Comparison of ENCODE assay signal across 16 cellular contexts in genomic region chr4:152356428-152357034, GRCh38.
DNase-seq lines count a peak whose midpoint lies in the region; ATAC-seq, FAIRE-seq and TF ChIP-seq lines count a peak whose summit lies in the region.
"Had no signal": no experiment of that assay in that cellular context is flagged by ENCODE, and none has a peak within 500 bp of the region (broad histone marks: within the 10 kb centered on the region; RNA-seq: fewer than 3 reads in every experiment).

No MANE protein-coding gene starts in this region.

- H4K20me1 ChIP-seq in hepatocyte (ENCODE audit: insufficient read depth, poor library complexity, severe bottlenecking), result no peaks in the 10 kb centered on the region

- POLR2A ChIA-PET in A549 (lab: Yijun Ruan, JAX), result no interaction called here
- POLR2A ChIA-PET in activated CD8-positive, alpha-beta T cell treated with anti-CD3 and anti-CD28 coated beads for 36 hours (lab: Charles Lee), result no interaction called here

- no peaks in the 10 kb centered on the region for H3K9me2 ChIP-seq in hepatocyte (replicated peaks; ENCODE audit: insufficient read depth)

- ATAC-seq in A549 (no peak), RWPE2 (ENCODE audit: low read depth) (no peak)
- no peak for ATAC-seq in activated CD8-positive, alpha-beta T cell treated with anti-CD3 and anti-CD28 coated beads for 36 hours
- ATAC-seq: esophagus mucosa, mucosa of descending colon had no signal

- H3K36me3 ChIP-seq in RWPE2 (ENCODE audit: low read depth) (no peaks in the 10 kb centered on the region), hepatocyte (replicated peaks; ENCODE audit: insufficient read depth, low read depth) (no peaks in the 10 kb centered on the region)
- H3K36me3 ChIP-seq: MG63 had no signal

- CTCF ChIA-PET in A549 (lab: Yijun Ruan, JAX), result interaction anchor here (0.6 to 1.3 kb wide), 2 partner anchors 9 to 53 kb away, joined by 3 read pairs; no protein-coding TSS in a partner anchor
- CTCF ChIA-PET in activated CD8-positive, alpha-beta T cell treated with anti-CD3 and anti-CD28 coated beads for 36 hours (lab: Charles Lee), result interaction anchor here (1.4 kb wide), 1 partner anchor 8 kb away, joined by 3 read pairs; no protein-coding TSS in a partner anchor

- H3K27ac ChIP-seq in A549 (no peak overlapping the region), RWPE2 (ENCODE audit: poor library complexity, severe bottlenecking) (peak overlapping the region; percentile 0), hepatocyte (no peak overlapping the region), substantia nigra (ENCODE audit: low read depth, low read length, poor library complexity, severe bottlenecking) (no peak overlapping the region)

- no peak for TF ChIP-seq POLR2A in A549 (IDR thresholded peaks at IDR 0.05; ENCODE audit: low read length)

- no peaks in the 10 kb centered on the region for H3K9me3 Mint-ChIP-seq in activated CD8-positive, alpha-beta T cell treated with anti-CD3 and anti-CD28 coated beads for 36 hours

- FAIRE-seq in A549 (lab: Jason Lieb, UNC), result no peak

- DNase-seq in A549 (ENCODE audit: low read depth in 1 of 2, low spot score in 1 of 2) (no peak), GM13976 (ENCODE audit: low spot score) (no peak), RWPE2 (ENCODE audit: low spot score) (no peak), hepatocyte (ENCODE audit: low spot score) (no peak), Ammon's horn (ENCODE audit: low spot score) (no peak), substantia nigra (lab: John Stamatoyannopoulos, UW) (no peak), NCI-H2227 (lab: John Stamatoyannopoulos, UW; ENCODE audit: unreplicated experiment) (no peak)
- no peak for DNase-seq in activated CD8-positive, alpha-beta T cell treated with anti-CD3 and anti-CD28 coated beads for 36 hours
- DNase-seq: activated CD4-positive, alpha-beta T cell treated with anti-CD3 and anti-CD28 coated beads, Interleukin-2, amount 50 U/mL, for 4 hours; cerebellar nuclear complex; GDM1; mucosa of descending colon; T-helper 1 cell had no signal

- in situ Hi-C loops in GM13976 (cut with MboI; ENCODE audit: low sequenced_read_pairs, unreplicated experiment), result no loop called here

- TF ChIP-seq EP300 in A549 (IDR thresholded peaks at IDR 0.05), result no peak

- H2AFZ ChIP-seq in hepatocyte, result no peak overlapping the region

- H3K4me3 ChIP-seq in A549 (no peak overlapping the region), RWPE2 (ENCODE audit: severe bottlenecking) (no peak overlapping the region), hepatocyte (no peak overlapping the region)
- H3K4me3 ChIP-seq: MG63, mucosa of descending colon had no signal

- intact Hi-C loops in activated CD8-positive, alpha-beta T cell treated with anti-CD3 and anti-CD28 coated beads for 36 hours (cut with micrococcal nuclease), result no loop called here

- TF ChIP-seq CTCF in A549 (IDR thresholded peaks at IDR 0.05) (peak; percentile 24; the same call in 2 of the 3 replicates), GM13976 (IDR thresholded peaks at IDR 0.05; ENCODE audit: borderline replicate concordance, control extremely low read depth, extremely low read depth, insufficient read depth, missing control alignments) (peak; percentile 12), RWPE2 (IDR thresholded peaks at IDR 0.05; ENCODE audit: poor library complexity, severe bottlenecking) (peak; percentile 49), hepatocyte (IDR thresholded peaks at IDR 0.05; ENCODE audit: poor library complexity) (peak; percentile 9)
- TF ChIP-seq CTCF in activated CD8-positive, alpha-beta T cell treated with anti-CD3 and anti-CD28 coated beads for 36 hours (IDR thresholded peaks at IDR 0.05), result no peak

- H3K27me3 Mint-ChIP-seq in activated CD8-positive, alpha-beta T cell treated with anti-CD3 and anti-CD28 coated beads for 36 hours, result no peaks in the 10 kb centered on the region
- H3K27me3 Mint-ChIP-seq: B cell had no signal

- TF ChIP-seq RAD21 in A549 (conservative IDR thresholded peaks at IDR 0.05 in 1 of 2, IDR thresholded peaks at IDR 0.05 in 1 of 2), result peak in 1 of 2 experiments; percentile 16; a peak in 1 of 5 replicates

- H3K4me3 Mint-ChIP-seq in activated CD8-positive, alpha-beta T cell treated with anti-CD3 and anti-CD28 coated beads for 36 hours, result no peak overlapping the region
- H3K4me3 Mint-ChIP-seq: B cell had no signal

- no peaks in the 10 kb centered on the region for H3K79me2 ChIP-seq in hepatocyte

- H3K27ac Mint-ChIP-seq in activated CD8-positive, alpha-beta T cell treated with anti-CD3 and anti-CD28 coated beads for 36 hours, result no peak overlapping the region
- H3K27ac Mint-ChIP-seq: B cell had no signal

- WGBS in A549 (ENCODE audit: missing lambda C conversion rate), result 90% methylated on average over 1 of the region's 1 CpG
- WGBS in hepatocyte (ENCODE audit: low lambda C conversion rate, missing lambda C conversion rate), result 92% methylated on average over 1 of the region's 1 CpG

- peaks cover 5% of the 10 kb centered on the region for H3K36me3 Mint-ChIP-seq in activated CD8-positive, alpha-beta T cell treated with anti-CD3 and anti-CD28 coated beads for 36 hours (ENCODE audit: low read depth)

- H3K4me1 ChIP-seq in A549, result peaks cover 40% of the 10 kb centered on the region
- H3K4me1 ChIP-seq in RWPE2 (ENCODE audit: insufficient read depth, poor library complexity, severe bottlenecking), result peaks cover 30% of the 10 kb centered on the region
- H3K4me1 ChIP-seq in hepatocyte (ENCODE audit: insufficient read depth), result no peaks in the 10 kb centered on the region

- H3K9me3 ChIP-seq in A549 (no peaks in the 10 kb centered on the region), RWPE2 (ENCODE audit: severe bottlenecking) (no peaks in the 10 kb centered on the region), hepatocyte (ENCODE audit: low read depth) (no peaks in the 10 kb centered on the region)
- H3K9me3 ChIP-seq: MG63, mucosa of descending colon had no signal

- H3K4me2 ChIP-seq in A549, result peak overlapping the region; percentile 56; the same call in 2 of the 3 replicates
- H3K4me2 ChIP-seq in hepatocyte, result no peak overlapping the region

- no peaks in the 10 kb centered on the region for H3K27me3 ChIP-seq in RWPE2 (ENCODE audit: insufficient read depth, poor library complexity, severe bottlenecking)
- H3K27me3 ChIP-seq in hepatocyte, result no peaks in the 10 kb centered on the region
- H3K27me3 ChIP-seq: MG63 had no signal

- peaks cover 30% of the 10 kb centered on the region for H3K4me1 Mint-ChIP-seq in activated CD8-positive, alpha-beta T cell treated with anti-CD3 and anti-CD28 coated beads for 36 hours (ENCODE audit: low read depth)

TF ChIP-seq in A549, 52 proteins besides CTCF, POLR2A, EP300 and RAD21:
- TF ChIP-seq HOXB13 (CRISPR knock-in tag; IDR thresholded peaks at IDR 0.05; ENCODE audit: low read depth) (no peak), ZSCAN20 (CRISPR knock-in tag; IDR thresholded peaks at IDR 0.05) (no peak), ESRRA (IDR thresholded peaks at IDR 0.05; ENCODE audit: borderline replicate concordance, low read length) (no peak), JUN (IDR thresholded peaks at IDR 0.05) (no peak), BCL3 (IDR thresholded peaks at IDR 0.05) (no peak), FOXS1 (CRISPR knock-in tag; IDR thresholded peaks at IDR 0.05) (no peak), CBX8 (IDR thresholded peaks at IDR 0.05) (no peak), TFCP2L1 (CRISPR knock-in tag; IDR thresholded peaks at IDR 0.05) (no peak), POLR2AphosphoS2 (conservative IDR thresholded peaks at IDR 0.05; ENCODE audit: low read length) (no peak), ZC3H11A (IDR thresholded peaks at IDR 0.05) (no peak), FOSL2 (IDR thresholded peaks at IDR 0.05) (no peak), FOSL2 (CRISPR knock-in tag; IDR thresholded peaks at IDR 0.05) (no peak), CHD4 (IDR thresholded peaks at IDR 0.05; ENCODE audit: borderline replicate concordance) (no peak), RFX5 (IDR thresholded peaks at IDR 0.05) (no peak), KDM1A (IDR thresholded peaks at IDR 0.05; ENCODE audit: low read depth) (no peak)
